In genomic region chr17:46044286-46044928, GRCh38 we compare ENCODE assay signal across 1 cellular context.
TF ChIP-seq lines count a peak whose summit lies in the region.

No MANE protein-coding gene starts in this region.

TF ChIP-seq in A549, 52 proteins besides CTCF, POLR2A, EP300 and RAD21 (continued from another document):
- no peak for TF ChIP-seq REST (IDR thresholded peaks at IDR 0.05)
- TF ChIP-seq NPAS2 (CRISPR knock-in tag; IDR thresholded peaks at IDR 0.05; ENCODE audit: borderline replicate concordance) = no peak
TF ChIP-seq in A549: peak in this region for 5.
